In the genomic region with DNA sequence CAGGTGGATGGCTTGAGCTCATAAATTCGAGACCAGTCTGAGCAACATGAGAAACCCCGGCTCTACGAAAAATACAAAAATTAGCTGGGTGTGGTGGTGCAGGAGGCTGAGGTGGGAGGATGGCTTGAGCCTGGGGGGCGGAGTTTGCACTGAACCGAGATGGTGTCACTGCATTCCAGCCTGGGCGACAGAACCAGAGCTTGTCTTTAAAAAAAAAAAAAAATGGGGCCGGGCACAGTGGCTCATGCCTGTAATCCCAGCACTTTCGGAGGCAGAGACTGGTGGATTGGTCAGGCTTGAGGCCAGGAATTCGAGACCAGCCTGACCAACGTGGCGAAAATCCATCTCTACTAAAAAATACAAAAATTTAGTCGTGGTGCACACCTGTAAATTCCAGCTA, we compare ENCODE assay signal across 1 cellular context.
TF ChIP-seq lines count a peak whose summit lies in the region.

No MANE protein-coding gene starts in this region.

TF ChIP-seq in GM23338, 12 proteins besides CTCF, POLR2A, EP300 and RAD21 (continued from another document):
- TF ChIP-seq ZNF462 (CRISPR knock-in tag; IDR thresholded peaks at IDR 0.05) (no peak), STAT1 (IDR thresholded peaks at IDR 0.05; ENCODE audit: unreplicated experiment) (no peak), EZH2 (IDR thresholded peaks at IDR 0.05; ENCODE audit: low read depth, unreplicated experiment) (no peak), CREB1 (CRISPR knock-in tag; IDR thresholded peaks at IDR 0.05; ENCODE audit: low read depth) (no peak)
